Comparison of ENCODE assay signal across 14 cellular contexts in the genomic region with DNA sequence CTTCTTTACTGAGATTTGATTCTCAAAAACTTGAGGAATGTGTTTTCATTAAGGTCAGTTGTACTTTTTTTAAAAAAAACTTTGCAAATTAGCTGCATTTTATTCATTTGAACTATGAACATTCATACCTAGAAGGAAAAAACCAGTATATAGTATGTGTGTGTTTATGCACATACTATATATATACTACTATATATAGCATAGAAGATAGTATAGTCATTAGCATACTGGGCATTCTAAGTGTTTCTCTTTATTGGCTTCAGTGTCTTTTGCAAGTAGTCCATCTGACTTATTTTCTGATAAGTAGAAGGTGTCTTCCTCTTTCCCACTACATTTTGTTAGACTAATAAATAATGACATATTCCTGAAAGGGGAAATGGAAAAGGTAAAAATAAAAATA. TPM values are rescaled to one million over a fixed set of nuclear protein-coding genes. Genes with fewer than 3 reads are reported as not detected.
DNase-seq lines count a peak whose midpoint lies in the region; ATAC-seq and TF ChIP-seq lines count a peak whose summit lies in the region.
"Had no signal": no experiment of that assay in that cellular context is flagged by ENCODE, and none has a peak within 500 bp of the region (broad histone marks: within the 10 kb centered on the region; RNA-seq: fewer than 3 reads in every experiment).

No MANE protein-coding gene starts in this region.

- H3K9me3 ChIP-seq in RWPE2 (ENCODE audit: severe bottlenecking) (no peaks in the 10 kb centered on the region), OCI-LY7 (ENCODE audit: low read length) (no peaks in the 10 kb centered on the region)
- H3K9me3 ChIP-seq: BLaER1, gastrocnemius medialis had no signal

- no peaks in the 10 kb centered on the region for H3K9me2 ChIP-seq in OCI-LY7 (ENCODE audit: insufficient read depth, low read length)

- H3K27ac ChIP-seq in RWPE2 (ENCODE audit: poor library complexity, severe bottlenecking) (peak overlapping the region; percentile 24), OCI-LY7 (ENCODE audit: low read depth, low read length, poor library complexity, severe bottlenecking) (no peak overlapping the region)
- H3K27ac ChIP-seq: BLaER1, gastrocnemius medialis had no signal

- no peak overlapping the region for H2AFZ ChIP-seq in OCI-LY7 (ENCODE audit: low read length)

- TF ChIP-seq CTCF in RWPE2 (IDR thresholded peaks at IDR 0.05; ENCODE audit: poor library complexity, severe bottlenecking): no peak
- no peak for TF ChIP-seq CTCF in OCI-LY7 (conservative IDR thresholded peaks at IDR 0.05; ENCODE audit: low read length)

- H3K4me1 ChIP-seq in RWPE2 (ENCODE audit: insufficient read depth, poor library complexity, severe bottlenecking): peaks cover 11% of the 10 kb centered on the region
- no peaks in the 10 kb centered on the region for H3K4me1 ChIP-seq in OCI-LY7 (ENCODE audit: insufficient read depth, low read length, poor library complexity, severe bottlenecking)
- H3K4me1 ChIP-seq: BLaER1, gastrocnemius medialis had no signal

- DNase-seq in RWPE2 (ENCODE audit: low spot score) (no peak), H7 (no peak), OCI-LY7 (ENCODE audit: low spot score) (no peak)
- no peak for DNase-seq in central memory CD4-positive, alpha-beta T cell
- no peak for DNase-seq in stimulated activated CD4-positive, alpha-beta T cell treated with anti-CD3 and anti-CD28 coated beads, Interleukin-4, amount 100 ng/mL, for 24 hours
- DNase-seq: activated CD8-positive, alpha-beta memory T cell treated with anti-CD3 and anti-CD28 coated beads, Interleukin-2, amount 10 ng/mL, durations not matched to agents 7 days and 5 days; activated naive CD4-positive, alpha-beta T cell treated with anti-CD3 and anti-CD28 coated beads, Interleukin-2, amount 10 ng/mL, durations not matched to agents 7 days and 5 days; gastrocnemius medialis; midbrain; occipital lobe had no signal

- no TSS peak for BruUV-seq in OCI-LY7 (replicated peaks; lab: Mats Ljungman, UMichigan)

- no peaks in the 10 kb centered on the region for H3K79me2 ChIP-seq in OCI-LY7 (ENCODE audit: insufficient read depth, low read depth, low read length)

- H3K27me3 ChIP-seq in RWPE2 (ENCODE audit: insufficient read depth, poor library complexity, severe bottlenecking) (no peaks in the 10 kb centered on the region), H7 (ENCODE audit: control insufficient read depth, insufficient read depth, low read length) (no peaks in the 10 kb centered on the region)
- H3K27me3 ChIP-seq: BLaER1, gastrocnemius medialis had no signal

- peak; percentile 67 for ATAC-seq in GM18909 (IDR thresholded peaks at IDR 0.05; ENCODE audit: poor library complexity, unreplicated experiment)
- peak; percentile 46 for ATAC-seq in GM21576 (IDR thresholded peaks at IDR 0.05; ENCODE audit: unreplicated experiment)
- ATAC-seq in HG03108 (IDR thresholded peaks at IDR 0.05; ENCODE audit: unreplicated experiment): peak; percentile 46
- ATAC-seq in RWPE2 (ENCODE audit: low read depth): no peak
- ATAC-seq: activated CD8-positive, alpha-beta memory T cell treated with anti-CD3 and anti-CD28 coated beads, Interleukin-2, amount 10 ng/mL, durations not matched to agents 7 days and 5 days; gastrocnemius medialis had no signal

- no peaks in the 10 kb centered on the region for H4K20me1 ChIP-seq in OCI-LY7 (ENCODE audit: insufficient read depth, low read length)
- H4K20me1 ChIP-seq: BLaER1 had no signal

- H3K4me3 ChIP-seq in RWPE2 (ENCODE audit: severe bottlenecking) (no peak overlapping the region), H7 (ENCODE audit: insufficient read depth, low read depth, low read length) (no peak overlapping the region), OCI-LY7 (ENCODE audit: low read depth, low read length, poor library complexity, severe bottlenecking) (no peak overlapping the region)
- H3K4me3 ChIP-seq: BLaER1, gastrocnemius medialis had no signal

- intact Hi-C loops in OCI-LY7 (cut with micrococcal nuclease; ENCODE audit: unreplicated experiment): no loop called here

- POLR2A ChIA-PET in OCI-LY7 (lab: Charles Lee): no interaction called here

- no peak overlapping the region for H3K4me2 ChIP-seq in OCI-LY7 (ENCODE audit: low read length)
- H3K4me2 ChIP-seq: BLaER1 had no signal

- no peaks in the 10 kb centered on the region for H3K36me3 ChIP-seq in RWPE2 (ENCODE audit: low read depth)
- H3K36me3 ChIP-seq in H7 (replicated peaks; ENCODE audit: control insufficient read depth, insufficient read depth, low read length): no peaks in the 10 kb centered on the region
- H3K36me3 ChIP-seq in OCI-LY7 (ENCODE audit: insufficient read depth, low read length): no peaks in the 10 kb centered on the region
- H3K36me3 ChIP-seq: BLaER1, gastrocnemius medialis had no signal

- CTCF ChIA-PET in OCI-LY7 (lab: Charles Lee; ENCODE audit: unreplicated experiment): no interaction called here

RNA-seq across cellular contexts. Expression of gene ELOVL7, which starts 33.0 kb away (rescaled TPM):
- total RNA-seq in H7 (2014; rRNA removed; shearing (Covaris generic)): 2.2 and 2.6 TPM in 2 replicates
- 0.03 TPM in 1 of 2 replicates, not detected in the other for total RNA-seq in OCI-LY7 (2014; rRNA removed; shearing (Covaris generic))
- not detected in 2 replicates for total RNA-seq in OCI-LY7 (2022)
